In the genomic region with DNA sequence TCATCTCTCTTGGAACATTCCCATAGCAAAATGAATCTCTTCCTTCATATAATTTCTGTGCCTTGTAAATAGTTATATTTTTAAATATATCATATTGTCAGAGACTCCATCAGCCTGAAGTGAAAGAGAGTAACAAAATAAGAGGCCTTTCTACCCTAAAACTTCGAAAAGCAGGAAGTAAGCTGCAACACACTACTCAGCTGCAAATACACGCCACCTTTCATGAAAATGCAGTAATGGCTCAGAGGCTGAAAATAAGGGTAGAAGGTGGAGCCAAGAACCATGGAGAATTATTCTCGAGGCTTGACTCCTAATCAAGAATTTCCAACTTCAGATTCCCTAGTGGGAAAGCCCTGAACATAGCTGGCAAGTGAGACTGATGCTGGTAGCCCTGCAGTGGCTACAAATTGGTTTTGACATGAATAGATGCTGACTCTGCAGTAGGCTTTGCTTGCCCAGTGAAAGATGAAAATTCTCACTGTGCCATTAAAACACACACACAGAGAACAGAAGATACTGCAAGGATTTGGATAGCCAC, we compare ENCODE assay signal across 15 cellular contexts. TPM values are rescaled to one million over a fixed set of nuclear protein-coding genes. Genes with fewer than 3 reads are reported as not detected.
DNase-seq lines count a peak whose midpoint lies in the region; ATAC-seq and TF ChIP-seq lines count a peak whose summit lies in the region.
"Had no signal": no experiment of that assay in that cellular context is flagged by ENCODE, and none has a peak within 500 bp of the region (broad histone marks: within the 10 kb centered on the region; RNA-seq: fewer than 3 reads in every experiment).

No MANE protein-coding gene starts in this region.

- no peaks in the 10 kb centered on the region for H3K27me3 Mint-ChIP-seq in activated naive CD4-positive, alpha-beta T cell treated with anti-CD3 and anti-CD28 coated beads, Interleukin-2, amount 50 U/mL, for 24 hours
- H3K27me3 Mint-ChIP-seq in activated naive CD8-positive, alpha-beta T cell treated with anti-CD3 and anti-CD28 coated beads, Interleukin-2, amount 10 ng/mL, durations not matched to agents 7 days and 5 days = no peaks in the 10 kb centered on the region
- H3K27me3 Mint-ChIP-seq in stimulated activated memory B cell treated with anti-CD40 and anti-IgM and Interleukin-4, amounts not matched to agents 10 μg/mL and 1 μg/mL and 100 μg/mL, for 72 hours = no peaks in the 10 kb centered on the region

- no peaks in the 10 kb centered on the region for H3K9me3 ChIP-seq in OCI-LY1 (ENCODE audit: low read length)
- H3K9me3 ChIP-seq: left ventricle myocardium inferior, psoas muscle had no signal

- H3F3A ChIP-seq in OCI-LY1 (ENCODE audit: insufficient read depth, low read length) = no peaks in the 10 kb centered on the region

- H3K36me3 ChIP-seq in OCI-LY1 (ENCODE audit: insufficient read depth, low read length) = no peaks in the 10 kb centered on the region
- H3K36me3 ChIP-seq: left ventricle myocardium inferior had no signal

- ATAC-seq in activated naive CD8-positive, alpha-beta T cell treated with anti-CD3 and anti-CD28 coated beads, Interleukin-2, amount 10 ng/mL, durations not matched to agents 7 days and 5 days (ENCODE audit: low read depth) = no peak
- ATAC-seq in stimulated activated memory B cell treated with anti-CD40 and anti-IgM and Interleukin-4, amounts not matched to agents 10 μg/mL and 1 μg/mL and 100 μg/mL, for 72 hours = no peak
- no peak for ATAC-seq in HG03342 (IDR thresholded peaks at IDR 0.05; ENCODE audit: unreplicated experiment)
- no peak for ATAC-seq in HG03442 (IDR thresholded peaks at IDR 0.05; ENCODE audit: unreplicated experiment)
- ATAC-seq in HG02938 (IDR thresholded peaks at IDR 0.05; ENCODE audit: unreplicated experiment) = no peak
- ATAC-seq: K562, psoas muscle, SK-N-SH treated with all-trans-retinoic acid at 6 μM for 48 hours had no signal

- peak overlapping the region; percentile 10; the same call in 1 of the 2 replicates for H3K4me2 ChIP-seq in OCI-LY1 (ENCODE audit: low read length)

- no peak; the same call in 1 of the 2 replicates for TF ChIP-seq CTCF in OCI-LY1 (IDR thresholded peaks at IDR 0.05; ENCODE audit: low read length)

- peak overlapping the region; percentile 82 for H2AFZ ChIP-seq in OCI-LY1 (ENCODE audit: low read length)

- no peak for DNase-seq in activated naive CD4-positive, alpha-beta T cell treated with Interleukin-2 at 50 U/mL for 16 hours
- DNase-seq in activated naive CD8-positive, alpha-beta T cell treated with anti-CD3 and anti-CD28 coated beads, Interleukin-2, amount 10 ng/mL, durations not matched to agents 7 days and 5 days = no peak
- DNase-seq: foreskin fibroblast, left ventricle myocardium inferior, NCI-H1417 treated with DMSO at 0.1 percent for 48 hours, NCI-H345, psoas muscle had no signal

- H3K4me1 ChIP-seq in OCI-LY1 (ENCODE audit: insufficient read depth, low read length, severe bottlenecking) = peaks cover 42% of the 10 kb centered on the region
- H3K4me1 ChIP-seq: psoas muscle had no signal

- H3K36me3 Mint-ChIP-seq in activated naive CD4-positive, alpha-beta T cell treated with anti-CD3 and anti-CD28 coated beads, Interleukin-2, amount 50 U/mL, for 24 hours = no peaks in the 10 kb centered on the region
- H3K36me3 Mint-ChIP-seq in activated naive CD8-positive, alpha-beta T cell treated with anti-CD3 and anti-CD28 coated beads, Interleukin-2, amount 10 ng/mL, durations not matched to agents 7 days and 5 days = peaks cover 31% of the 10 kb centered on the region
- H3K36me3 Mint-ChIP-seq in stimulated activated memory B cell treated with anti-CD40 and anti-IgM and Interleukin-4, amounts not matched to agents 10 μg/mL and 1 μg/mL and 100 μg/mL, for 72 hours = no peaks in the 10 kb centered on the region

- H3K4me3 Mint-ChIP-seq in activated naive CD4-positive, alpha-beta T cell treated with anti-CD3 and anti-CD28 coated beads, Interleukin-2, amount 50 U/mL, for 24 hours = no peak overlapping the region
- H3K4me3 Mint-ChIP-seq in activated naive CD8-positive, alpha-beta T cell treated with anti-CD3 and anti-CD28 coated beads, Interleukin-2, amount 10 ng/mL, durations not matched to agents 7 days and 5 days = peak overlapping the region; percentile 26
- H3K4me3 Mint-ChIP-seq in stimulated activated memory B cell treated with anti-CD40 and anti-IgM and Interleukin-4, amounts not matched to agents 10 μg/mL and 1 μg/mL and 100 μg/mL, for 72 hours = no peak overlapping the region

- H3K79me2 ChIP-seq in OCI-LY1 (ENCODE audit: insufficient read depth, low read length) = no peaks in the 10 kb centered on the region

- no peak overlapping the region for H3K4me3 ChIP-seq in OCI-LY1 (ENCODE audit: low read depth, low read length, poor library complexity, severe bottlenecking)
- H3K4me3 ChIP-seq: K562, left ventricle myocardium inferior, psoas muscle had no signal

- H3K9me2 ChIP-seq in OCI-LY1 (ENCODE audit: low read depth, low read length) = no peaks in the 10 kb centered on the region

- no peaks in the 10 kb centered on the region for H3K9me3 Mint-ChIP-seq in activated naive CD4-positive, alpha-beta T cell treated with anti-CD3 and anti-CD28 coated beads, Interleukin-2, amount 50 U/mL, for 24 hours
- H3K9me3 Mint-ChIP-seq in activated naive CD8-positive, alpha-beta T cell treated with anti-CD3 and anti-CD28 coated beads, Interleukin-2, amount 10 ng/mL, durations not matched to agents 7 days and 5 days = peaks cover 16% of the 10 kb centered on the region
- H3K9me3 Mint-ChIP-seq in stimulated activated memory B cell treated with anti-CD40 and anti-IgM and Interleukin-4, amounts not matched to agents 10 μg/mL and 1 μg/mL and 100 μg/mL, for 72 hours = no peaks in the 10 kb centered on the region

- H3K9ac ChIP-seq in OCI-LY1 (ENCODE audit: low read length) = no peak overlapping the region

- H3K27ac ChIP-seq in OCI-LY1 (ENCODE audit: low read depth, low read length, poor library complexity, severe bottlenecking) = peak overlapping the region; percentile 31
- H3K27ac ChIP-seq: left ventricle myocardium inferior, psoas muscle had no signal

- POLR2A ChIA-PET in activated naive CD8-positive, alpha-beta T cell treated with anti-CD3 and anti-CD28 coated beads, Interleukin-2, amount 10 ng/mL, durations not matched to agents 7 days and 5 days (lab: Charles Lee) = interaction anchor here (2.2 kb wide), 1 partner anchor 31 kb away, joined by 4 read pairs; no protein-coding TSS in a partner anchor

- H3K27me3 ChIP-seq in OCI-LY1 (ENCODE audit: insufficient read depth, low read length) = no peaks in the 10 kb centered on the region

- peaks cover 55% of the 10 kb centered on the region for H3K4me1 Mint-ChIP-seq in activated naive CD4-positive, alpha-beta T cell treated with anti-CD3 and anti-CD28 coated beads, Interleukin-2, amount 50 U/mL, for 24 hours
- H3K4me1 Mint-ChIP-seq in activated naive CD8-positive, alpha-beta T cell treated with anti-CD3 and anti-CD28 coated beads, Interleukin-2, amount 10 ng/mL, durations not matched to agents 7 days and 5 days = peaks cover 52% of the 10 kb centered on the region
- H3K4me1 Mint-ChIP-seq in stimulated activated memory B cell treated with anti-CD40 and anti-IgM and Interleukin-4, amounts not matched to agents 10 μg/mL and 1 μg/mL and 100 μg/mL, for 72 hours = peaks cover 26% of the 10 kb centered on the region

- no peaks in the 10 kb centered on the region for H4K20me1 ChIP-seq in OCI-LY1 (ENCODE audit: insufficient read depth, low read length)

- H3K27ac Mint-ChIP-seq in activated naive CD4-positive, alpha-beta T cell treated with anti-CD3 and anti-CD28 coated beads, Interleukin-2, amount 50 U/mL, for 24 hours = peak overlapping the region; percentile 56
- H3K27ac Mint-ChIP-seq in activated naive CD8-positive, alpha-beta T cell treated with anti-CD3 and anti-CD28 coated beads, Interleukin-2, amount 10 ng/mL, durations not matched to agents 7 days and 5 days = peak overlapping the region; percentile 78
- peak overlapping the region; percentile 46 for H3K27ac Mint-ChIP-seq in stimulated activated memory B cell treated with anti-CD40 and anti-IgM and Interleukin-4, amounts not matched to agents 10 μg/mL and 1 μg/mL and 100 μg/mL, for 72 hours

RNA-seq across cellular contexts. Expression of a gene that starts 30.2 kb away (rescaled TPM):
- total RNA-seq in activated naive CD8-positive, alpha-beta T cell treated with anti-CD3 and anti-CD28 coated beads, Interleukin-2, amount 10 ng/mL, durations not matched to agents 7 days and 5 days = 10 to 100 TPM; 51.4 to 53.8 TPM
